Comparison of ENCODE assay signal across 8 cellular contexts in genomic region chr18:48940854-48941531, GRCh38. TPM values are rescaled to one million over a fixed set of nuclear protein-coding genes. Genes with fewer than 3 reads are reported as not detected.
DNase-seq lines count a peak whose midpoint lies in the region; ATAC-seq and TF ChIP-seq lines count a peak whose summit lies in the region.

No MANE protein-coding gene starts in this region.

- H3K9me3 ChIP-seq in heart left ventricle, result no peaks in the 10 kb centered on the region

- no peak for TF ChIP-seq CTCF in heart left ventricle (IDR thresholded peaks at IDR 0.05)

- H3K36me3 Mint-ChIP-seq in activated T-helper 17 cell treated with anti-CD3 and anti-CD28 coated beads, Interleukin-2, amount 50 U/mL, for 72 hours (ENCODE audit: low read depth), result peaks cover 92% of the 10 kb centered on the region

- H3K4me1 Mint-ChIP-seq in activated T-helper 17 cell treated with anti-CD3 and anti-CD28 coated beads, Interleukin-2, amount 50 U/mL, for 72 hours, result peaks cover 63% of the 10 kb centered on the region

- peaks cover 0 to 61% (median 22%) of the 10 kb centered on the region in 9 donors for H3K36me3 ChIP-seq in heart left ventricle

- TF ChIP-seq POLR2A in heart left ventricle (IDR thresholded peaks at IDR 0.05), result no peak

- DNase-seq in heart left ventricle (no peak), Right ventricle myocardium inferior (ENCODE audit: missing footprints) (no peak), OCI-M1 (lab: John Stamatoyannopoulos, UW) (peak; percentile 66), NCI-H1436 treated with DMSO at 0.1 percent for 48 hours (lab: John Stamatoyannopoulos, UW) (no peak), NCI-H345 (lab: John Stamatoyannopoulos, UW) (no peak)
- DNase-seq in stimulated activated CD8-positive, alpha-beta memory T cell treated with anti-CD3 and anti-CD28 coated beads, Interleukin-4, amount 100 ng/mL, for 24 hours (ENCODE audit: low read depth), result peak; percentile 71

- 50 to 57% (median 54%) methylated on average over 12 of the region's 12 CpGs for WGBS in heart left ventricle, 4 donors

- peak overlapping the region in 5 of 12 donors; percentile 25 to 96 (median 91) for H3K4me3 ChIP-seq in heart left ventricle

- peaks cover 19 to 98% (median 93%) of the 10 kb centered on the region in 12 donors for H3K4me1 ChIP-seq in heart left ventricle

- no peaks in the 10 kb centered on the region for H3K9me3 Mint-ChIP-seq in activated T-helper 17 cell treated with anti-CD3 and anti-CD28 coated beads, Interleukin-2, amount 50 U/mL, for 72 hours

- peak overlapping the region; percentile 89 for H3K27ac Mint-ChIP-seq in activated T-helper 17 cell treated with anti-CD3 and anti-CD28 coated beads, Interleukin-2, amount 50 U/mL, for 72 hours

- peak in 1 of 4 donors; percentile 5 for ATAC-seq in heart left ventricle
- ATAC-seq in Right ventricle myocardium inferior, result no peak
- peak; percentile 78 for ATAC-seq in activated T-helper 17 cell treated with anti-CD3 and anti-CD28 coated beads, Interleukin-2, amount 50 U/mL, for 72 hours (replicated peaks)

- H3K27ac ChIP-seq in heart left ventricle (peak overlapping the region in 11 of 12 donors; percentile 22 to 100 (median 75)), layer of hippocampus (ENCODE audit: low read depth, low read length) (peak overlapping the region; percentile 46)

- H3K27me3 ChIP-seq in heart left ventricle (no peaks in the 10 kb centered on the region), layer of hippocampus (ENCODE audit: control insufficient read depth, insufficient read depth, low read length) (no peaks in the 10 kb centered on the region)

- H3K27me3 Mint-ChIP-seq in activated T-helper 17 cell treated with anti-CD3 and anti-CD28 coated beads, Interleukin-2, amount 50 U/mL, for 72 hours, result no peaks in the 10 kb centered on the region

- intact Hi-C loops in heart left ventricle (cut with DNase I), result loop anchor here in 3 of 10 donors (5.0 to 10.0 kb wide), 3 partner anchors 159 to 266 kb away; no protein-coding TSS in a partner anchor
- intact Hi-C loops in Right ventricle myocardium inferior (cut with DNase I), result no loop called here

- H3K4me3 Mint-ChIP-seq in activated T-helper 17 cell treated with anti-CD3 and anti-CD28 coated beads, Interleukin-2, amount 50 U/mL, for 72 hours, result peak overlapping the region; percentile 99

RNA-seq across cellular contexts. Expression of gene SMAD7, which starts 9.8 kb away (rescaled TPM):
- 10 to 100 TPM; 16.3 to 32.0 (median 19.9) TPM for total RNA-seq in heart left ventricle
- polyA plus RNA-seq in heart left ventricle, result 10 to 100 TPM in 1 of 2 donors, 1 to 10 TPM in 1; 9.1 to 21.2 TPM
- total RNA-seq in Right ventricle myocardium inferior, result 12.0 TPM
- 10 to 100 TPM; 23.4 to 40.7 TPM for total RNA-seq in activated T-helper 17 cell treated with anti-CD3 and anti-CD28 coated beads, Interleukin-2, amount 50 U/mL, for 72 hours

Comparison
In these comparisons a context has a peak if more than half of its experiments do, and no peak if none do; other contexts are left out.
1. DNase-seq: peak in OCI-M1 (single experiment) and stimulated activated CD8-positive, alpha-beta memory T cell treated with anti-CD3 and anti-CD28 coated beads, Interleukin-4, amount 100 ng/mL, for 24 hours (single experiment); none in heart left ventricle (0 of 5), Right ventricle myocardium inferior (single experiment), NCI-H1436 treated with DMSO at 0.1 percent for 48 hours (single experiment) and NCI-H345 (single experiment).